Comparison of ENCODE assay signal across 1 cellular context in the genomic region with DNA sequence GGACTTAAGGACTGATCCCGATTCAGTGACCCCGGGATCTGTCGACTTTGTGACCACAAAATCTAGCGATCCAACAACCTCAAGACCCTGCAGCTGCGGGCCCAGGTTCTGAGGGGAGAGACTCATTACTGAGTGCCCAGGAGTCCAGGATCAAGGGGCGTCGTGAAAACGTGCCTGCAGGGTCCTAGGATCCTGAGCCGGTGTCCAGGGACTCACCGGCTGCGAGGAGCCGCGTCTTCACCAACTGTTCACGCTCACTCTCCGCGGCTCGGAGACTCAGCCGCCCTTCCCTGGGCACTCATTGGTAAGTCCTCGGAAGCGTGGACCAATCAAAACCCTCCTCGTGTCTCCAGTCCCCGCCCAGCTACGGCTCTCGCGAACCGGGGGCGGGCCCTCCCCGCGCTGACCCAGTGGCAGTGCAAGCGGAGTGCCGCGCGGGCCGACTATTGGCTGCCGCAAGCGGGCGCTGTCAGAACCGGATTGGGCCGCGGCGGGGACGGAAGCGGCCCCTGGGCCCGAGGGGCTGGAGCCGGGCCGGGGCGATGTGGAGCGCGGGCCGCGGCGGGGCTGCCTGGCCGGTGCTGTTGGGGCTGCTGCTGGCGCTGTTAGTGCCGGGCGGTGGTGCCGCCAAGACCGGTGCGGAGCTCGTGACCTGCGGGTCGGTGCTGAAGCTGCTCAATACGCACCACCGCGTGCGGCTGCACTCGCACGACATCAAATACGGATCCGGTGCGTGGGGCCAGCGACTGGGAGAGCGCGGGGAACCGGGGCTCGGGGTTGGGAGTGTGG.
TF ChIP-seq lines count a peak whose summit lies in the region.

A gene with protein sequence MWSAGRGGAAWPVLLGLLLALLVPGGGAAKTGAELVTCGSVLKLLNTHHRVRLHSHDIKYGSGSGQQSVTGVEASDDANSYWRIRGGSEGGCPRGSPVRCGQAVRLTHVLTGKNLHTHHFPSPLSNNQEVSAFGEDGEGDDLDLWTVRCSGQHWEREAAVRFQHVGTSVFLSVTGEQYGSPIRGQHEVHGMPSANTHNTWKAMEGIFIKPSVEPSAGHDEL (plus strand): TSS at position 508 of the 789 bp plus-strand sequence. CDS start 35 bp downstream, at position 543.

TF ChIP-seq in liver, 16 proteins besides CTCF, POLR2A, EP300 and RAD21 (continued from another document):
- TF ChIP-seq, protein P1, sequence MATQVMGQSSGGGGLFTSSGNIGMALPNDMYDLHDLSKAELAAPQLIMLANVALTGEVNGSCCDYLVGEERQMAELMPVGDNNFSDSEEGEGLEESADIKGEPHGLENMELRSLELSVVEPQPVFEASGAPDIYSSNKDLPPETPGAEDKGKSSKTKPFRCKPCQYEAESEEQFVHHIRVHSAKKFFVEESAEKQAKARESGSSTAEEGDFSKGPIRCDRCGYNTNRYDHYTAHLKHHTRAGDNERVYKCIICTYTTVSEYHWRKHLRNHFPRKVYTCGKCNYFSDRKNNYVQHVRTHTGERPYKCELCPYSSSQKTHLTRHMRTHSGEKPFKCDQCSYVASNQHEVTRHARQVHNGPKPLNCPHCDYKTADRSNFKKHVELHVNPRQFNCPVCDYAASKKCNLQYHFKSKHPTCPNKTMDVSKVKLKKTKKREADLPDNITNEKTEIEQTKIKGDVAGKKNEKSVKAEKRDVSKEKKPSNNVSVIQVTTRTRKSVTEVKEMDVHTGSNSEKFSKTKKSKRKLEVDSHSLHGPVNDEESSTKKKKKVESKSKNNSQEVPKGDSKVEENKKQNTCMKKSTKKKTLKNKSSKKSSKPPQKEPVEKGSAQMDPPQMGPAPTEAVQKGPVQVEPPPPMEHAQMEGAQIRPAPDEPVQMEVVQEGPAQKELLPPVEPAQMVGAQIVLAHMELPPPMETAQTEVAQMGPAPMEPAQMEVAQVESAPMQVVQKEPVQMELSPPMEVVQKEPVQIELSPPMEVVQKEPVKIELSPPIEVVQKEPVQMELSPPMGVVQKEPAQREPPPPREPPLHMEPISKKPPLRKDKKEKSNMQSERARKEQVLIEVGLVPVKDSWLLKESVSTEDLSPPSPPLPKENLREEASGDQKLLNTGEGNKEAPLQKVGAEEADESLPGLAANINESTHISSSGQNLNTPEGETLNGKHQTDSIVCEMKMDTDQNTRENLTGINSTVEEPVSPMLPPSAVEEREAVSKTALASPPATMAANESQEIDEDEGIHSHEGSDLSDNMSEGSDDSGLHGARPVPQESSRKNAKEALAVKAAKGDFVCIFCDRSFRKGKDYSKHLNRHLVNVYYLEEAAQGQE (IDR thresholded peaks at IDR 0.05), result peak; percentile 14
